ENCODE assay signal across 22 cellular contexts in genomic region chr6:53682654-53683053, GRCh38. TPM values are rescaled to one million over a fixed set of nuclear protein-coding genes. Genes with fewer than 3 reads are reported as not detected.
DNase-seq lines count a peak whose midpoint lies in the region; ATAC-seq, FAIRE-seq and TF ChIP-seq lines count a peak whose summit lies in the region.
"Had no signal": no experiment of that assay in that cellular context is flagged by ENCODE, and none has a peak within 500 bp of the region (broad histone marks: within the 10 kb centered on the region; RNA-seq: fewer than 3 reads in every experiment).

No MANE protein-coding gene starts in this region.

- DNase-seq in AG10803 (ENCODE audit: low read depth): peak; percentile 1
- peak; percentile 66 for DNase-seq in G401 (ENCODE audit: low spot score)
- DNase-seq in cerebellum (ENCODE audit: low spot score): peak; percentile 47
- no peak for DNase-seq in urothelium cell line (ENCODE audit: low spot score)
- DNase-seq in H7: no peak
- DNase-seq: 8988T; ACHN; AML-193; Caco-2; Calu3; CD4-positive, alpha-beta T cell; CD8-positive, alpha-beta T cell; DMS79 treated with DMSO at 0.1 percent for 48 hours; GDM1 had no signal

- ATAC-seq in HG02970 (IDR thresholded peaks at IDR 0.05; ENCODE audit: low FRiP score, unreplicated experiment) (no peak), HG03354 (IDR thresholded peaks at IDR 0.05; ENCODE audit: poor library complexity, severe bottlenecking, unreplicated experiment) (no peak)
- ATAC-seq: CD8-positive, alpha-beta T cell; GM12878 had no signal

- no peak for TF ChIP-seq CTCF in AG10803 (conservative IDR thresholded peaks at IDR 0.05; ENCODE audit: low read length)

- no peaks in the 10 kb centered on the region for H3K27me3 ChIP-seq in H7 (ENCODE audit: control insufficient read depth, insufficient read depth, low read length)
- H3K27me3 ChIP-seq: BLaER1 treated with 17β-estradiol and CSF1 and Interleukin-3, amounts not matched to agents 10 nM and 100 nM had no signal

- peak; percentile 23 for FAIRE-seq in urothelium cell line (lab: Jason Lieb, UNC)
- FAIRE-seq: A204.1, D721Med, GM12878, GM12892, GM18507 had no signal

- in situ Hi-C loops in G401 (cut with HindIII; ENCODE audit: low sequenced_read_pairs): no loop called here

- H3K36me3 ChIP-seq in H7 (replicated peaks; ENCODE audit: control insufficient read depth, insufficient read depth, low read length): no peaks in the 10 kb centered on the region
- H3K36me3 ChIP-seq: BLaER1 treated with 17β-estradiol and CSF1 and Interleukin-3, amounts not matched to agents 10 nM and 100 nM had no signal

- H3K4me3 ChIP-seq in AG10803 (ENCODE audit: low read length) (no peak overlapping the region), H7 (ENCODE audit: insufficient read depth, low read depth, low read length) (no peak overlapping the region)
- H3K4me3 ChIP-seq: BLaER1 treated with 17β-estradiol and CSF1 and Interleukin-3, amounts not matched to agents 10 nM and 100 nM; GM12878 had no signal

RNA-seq across cellular contexts. Expression of gene KLHL31, which starts 17.1 kb away (rescaled TPM):
- not detected in 2 replicates for total RNA-seq in G401 (2014; rRNA removed; shearing (Covaris generic))
- 0.91 TPM for total RNA-seq in cerebellum
- 0.14 and 0.22 TPM in 2 replicates for total RNA-seq in H7 (2014; rRNA removed; shearing (Covaris generic))
- total RNA-seq: GM12878 had no signal

Comparison
In these comparisons a context has a peak if more than half of its experiments do, and no peak if none do; other contexts are left out.
1. DNase-seq: peak in AG10803 (single experiment), G401 (single experiment) and cerebellum (single experiment); none in urothelium cell line (single experiment) and H7 (single experiment).